Comparison of ENCODE assay signal across 1 cellular context in genomic region chr2:143521404-143521803, GRCh38.
TF ChIP-seq lines count a peak whose summit lies in the region.

No MANE protein-coding gene starts in this region.

TF ChIP-seq in IMR-90, 13 proteins besides CTCF, POLR2A, EP300 and RAD21 (continued from another document):
- TF ChIP-seq, protein P1, sequence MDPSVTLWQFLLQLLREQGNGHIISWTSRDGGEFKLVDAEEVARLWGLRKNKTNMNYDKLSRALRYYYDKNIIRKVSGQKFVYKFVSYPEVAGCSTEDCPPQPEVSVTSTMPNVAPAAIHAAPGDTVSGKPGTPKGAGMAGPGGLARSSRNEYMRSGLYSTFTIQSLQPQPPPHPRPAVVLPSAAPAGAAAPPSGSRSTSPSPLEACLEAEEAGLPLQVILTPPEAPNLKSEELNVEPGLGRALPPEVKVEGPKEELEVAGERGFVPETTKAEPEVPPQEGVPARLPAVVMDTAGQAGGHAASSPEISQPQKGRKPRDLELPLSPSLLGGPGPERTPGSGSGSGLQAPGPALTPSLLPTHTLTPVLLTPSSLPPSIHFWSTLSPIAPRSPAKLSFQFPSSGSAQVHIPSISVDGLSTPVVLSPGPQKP (IDR thresholded peaks at IDR 0.05; ENCODE audit: borderline replicate concordance, low read depth, low read length), result no peak
- no peak for TF ChIP-seq FOS (IDR thresholded peaks at IDR 0.05; ENCODE audit: low read depth, low read length)
